28 cellular contexts compared by ENCODE assay signal in the genomic region with DNA sequence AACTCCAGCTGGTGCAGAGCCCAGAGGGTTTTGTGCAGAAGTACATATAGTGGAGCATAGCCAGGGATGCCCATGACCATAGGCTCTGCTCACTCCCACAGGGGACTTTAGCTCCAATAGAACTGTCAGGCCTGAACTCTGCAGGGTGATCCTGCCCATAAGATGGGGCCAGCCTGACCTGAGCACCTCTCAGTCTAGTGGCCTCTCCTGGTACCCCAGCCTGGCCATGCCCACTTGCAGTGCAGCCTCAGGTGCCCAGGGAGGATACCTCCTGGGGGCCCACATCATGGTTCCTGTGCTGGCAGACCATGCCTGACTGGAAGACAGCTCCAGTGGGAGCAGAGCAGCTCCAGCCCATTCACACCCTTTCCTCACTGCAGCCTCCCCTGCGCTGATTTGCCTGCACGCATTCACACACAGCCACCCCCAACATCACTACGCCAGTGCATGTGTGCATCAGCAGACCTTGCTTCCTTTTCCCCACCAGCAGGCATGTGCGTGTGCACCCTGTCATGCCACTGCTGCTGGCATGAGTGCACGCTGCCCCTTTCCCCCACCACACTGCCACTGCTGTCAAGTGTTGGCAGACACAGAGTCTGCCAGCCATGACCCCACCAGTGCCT. TPM values are rescaled to one million over a fixed set of nuclear protein-coding genes. Genes with fewer than 3 reads are reported as not detected.
DNase-seq lines count a peak whose midpoint lies in the region; ATAC-seq, FAIRE-seq and TF ChIP-seq lines count a peak whose summit lies in the region.
"Had no signal": no experiment of that assay in that cellular context is flagged by ENCODE, and none has a peak within 500 bp of the region (broad histone marks: within the 10 kb centered on the region; RNA-seq: fewer than 3 reads in every experiment).

No MANE protein-coding gene starts in this region.

- H3K4me3 ChIP-seq in SK-N-SH (ENCODE audit: low read depth in 2 of 2, low read length in 1 of 2) (no peak overlapping the region), H1 (ENCODE audit: extremely low read depth in 1 of 4, insufficient read depth in 2 of 4, low read depth in 3 of 4, low read length in 4 of 4) (no peak overlapping the region), neural progenitor cell (no peak overlapping the region), upper lobe of left lung (no peak overlapping the region), Peyer's patch (no peak overlapping the region)
- H3K4me3 ChIP-seq: SJCRH30 had no signal

- no peak for FAIRE-seq in H1 (lab: Jason Lieb, UNC)
- FAIRE-seq: G401.6, GM18507 had no signal

- H2AK5ac ChIP-seq in H1 (ENCODE audit: low read depth, low read length) = no peak overlapping the region; the same call in 1 of the 2 replicates

- H3K4me1 ChIP-seq in SK-N-SH (ENCODE audit: control insufficient read depth in 1 of 2, insufficient read depth in 2 of 2, low read depth in 1 of 2, low read length in 1 of 2) (no peaks in the 10 kb centered on the region), H1 (replicated peaks in 1 of 4; ENCODE audit: control insufficient read depth in 3 of 4, insufficient read depth in 4 of 4, low read length in 3 of 4) (0 out of 7 replicates have a peak, but pooled peaks cover 0 to 3% (median 0%) of the 10 kb centered on the region in 4 experiments), neural progenitor cell (no peaks in the 10 kb centered on the region), upper lobe of left lung (no peaks in the 10 kb centered on the region), Peyer's patch (no peaks in the 10 kb centered on the region)
- H3K4me1 ChIP-seq: SJCRH30 had no signal

- H3K9ac ChIP-seq in SK-N-SH (no peak overlapping the region), H1 (replicated peaks in 1 of 4; ENCODE audit: extremely low read depth in 1 of 4, low read depth in 3 of 4, low read length in 3 of 4) (no peak overlapping the region), neural progenitor cell (no peak overlapping the region)

- H3K23ac ChIP-seq in H1 (ENCODE audit: insufficient read length) = no peak overlapping the region

- H3K79me2 ChIP-seq in SK-N-SH (ENCODE audit: insufficient read depth) = no peaks in the 10 kb centered on the region
- no peaks in the 10 kb centered on the region for H3K79me2 ChIP-seq in H1 (ENCODE audit: control insufficient read depth in 1 of 2, insufficient read depth in 2 of 2, low read length in 2 of 2)
- no peaks in the 10 kb centered on the region for H3K79me2 ChIP-seq in neural progenitor cell (ENCODE audit: low read depth)

- H3K36me3 ChIP-seq in SK-N-SH (replicated peaks in 1 of 2; ENCODE audit: control insufficient read depth in 1 of 2, insufficient read depth in 2 of 2, low read length in 1 of 2) = no peaks in the 10 kb centered on the region
- no peaks in the 10 kb centered on the region for H3K36me3 ChIP-seq in H1 (ENCODE audit: control insufficient read depth in 2 of 4, insufficient read depth in 4 of 4, low read length in 3 of 4)
- no peaks in the 10 kb centered on the region for H3K36me3 ChIP-seq in neural progenitor cell
- no peaks in the 10 kb centered on the region for H3K36me3 ChIP-seq in upper lobe of left lung
- H3K36me3 ChIP-seq in Peyer's patch = no peaks in the 10 kb centered on the region
- H3K36me3 ChIP-seq: SJCRH30 had no signal

- H3K27ac ChIP-seq in SK-N-SH (ENCODE audit: low read depth in 2 of 2, low read length in 1 of 2) (no peak overlapping the region), H1 (ENCODE audit: low read depth, low read length) (no peak overlapping the region), neural progenitor cell (no peak overlapping the region), upper lobe of left lung (no peak overlapping the region), Peyer's patch (no peak overlapping the region)
- H3K27ac ChIP-seq: 22Rv1, SJCRH30 had no signal

- no peaks in the 10 kb centered on the region for H3K27me3 ChIP-seq in SK-N-SH (ENCODE audit: insufficient read depth)
- H3K27me3 ChIP-seq in H1 (replicated peaks in 1 of 4; ENCODE audit: control insufficient read depth in 3 of 4, extremely low read depth in 1 of 4, insufficient read depth in 3 of 4, low read length in 3 of 4) = no peaks in the 10 kb centered on the region; a peak in 1 of 7 replicates
- no peaks in the 10 kb centered on the region for H3K27me3 ChIP-seq in neural progenitor cell
- H3K27me3 ChIP-seq in upper lobe of left lung = no peaks in the 10 kb centered on the region
- H3K27me3 ChIP-seq in Peyer's patch = no peaks in the 10 kb centered on the region
- H3K27me3 ChIP-seq: SJCRH30 had no signal

- TF ChIP-seq POLR2A in H1 (IDR thresholded peaks at IDR 0.05; ENCODE audit: control extremely low read depth in 1 of 2, low read depth in 2 of 2, low read length in 2 of 2) (no peak), upper lobe of left lung (IDR thresholded peaks at IDR 0.05) (no peak), Peyer's patch (IDR thresholded peaks at IDR 0.05) (no peak)

- 77% methylated on average over 4 of the region's 5 CpGs for WGBS in SK-N-SH (ENCODE audit: low lambda C conversion rate)
- 88% methylated on average over 5 of the region's 5 CpGs; no CpG with 5 or more reads in 1 of the 2 experiments for WGBS in H1 (ENCODE audit: extremely low coverage in 1 of 2, insufficient coverage in 1 of 2, insufficient read length in 1 of 2, insufficient replicate concordance in 2 of 2, low coverage in 1 of 2, low lambda C conversion rate in 2 of 2, missing lambda C conversion rate in 1 of 2), 2 experiments
- WGBS in upper lobe of left lung, 2 donors = 95% methylated on average over 4 to 5 of the region's 5 CpGs

- no peaks in the 10 kb centered on the region for H3K9me2 ChIP-seq in SK-N-SH

- DNase-seq in SK-N-SH = no peak
- DNase-seq in H1 (ENCODE audit: low read depth in 1 of 2, low spot score in 2 of 2) = no peak
- no peak for DNase-seq in neural progenitor cell (ENCODE audit: low spot score)
- peak in 1 of 2 donors; percentile 17 for DNase-seq in upper lobe of left lung
- DNase-seq in NCI-H1417 (lab: John Stamatoyannopoulos, UW) = no peak
- DNase-seq in Peyer's patch = no peak
- no peak for DNase-seq in activated naive CD4-positive, alpha-beta T cell treated with Interleukin-2 at 50 U/mL for 16 hours
- DNase-seq: ACHN; C1 segment of cervical spinal cord; Calu3; CD8-positive, alpha-beta memory T cell; DMS153; GOT3; HFFc6; KG1; NCI-H1105; NCI-H1694; NCI-H2081; NCI-H2171; NCI-H345; NCI-H524; NCI-H82; SJCRH30 had no signal

- TF ChIP-seq EP300 in SK-N-SH (IDR thresholded peaks at IDR 0.05; ENCODE audit: borderline replicate concordance in 1 of 2, low read depth in 1 of 2, low read length in 1 of 2) (no peak), H1 (IDR thresholded peaks at IDR 0.05; ENCODE audit: borderline replicate concordance in 1 of 2, low read depth in 2 of 2, low read length in 2 of 2) (no peak), upper lobe of left lung (IDR thresholded peaks at IDR 0.05) (no peak)

- H2AFZ ChIP-seq in SK-N-SH (ENCODE audit: low read depth) (no peak overlapping the region), H1 (ENCODE audit: low read length) (no peak overlapping the region), neural progenitor cell (replicated peaks) (no peak overlapping the region)

- H3K27me3 Mint-ChIP-seq in neural progenitor cell (ENCODE audit: insufficient read depth, low read depth) = peaks cover 2% of the 10 kb centered on the region

- TF ChIP-seq RAD21 in SK-N-SH (IDR thresholded peaks at IDR 0.05; ENCODE audit: low read length) (no peak), H1 (IDR thresholded peaks at IDR 0.05 in 1 of 2, conservative IDR thresholded peaks at IDR 0.05 in 1 of 2; ENCODE audit: low read depth in 2 of 2, low read length in 2 of 2) (no peak)

- no peaks in the 10 kb centered on the region for H3K23me2 ChIP-seq in H1 (ENCODE audit: low read depth, low read length)

- no peak overlapping the region for H3K56ac ChIP-seq in H1 (replicated peaks; ENCODE audit: insufficient read length, low read depth, low read length)

- CTCF ChIA-PET in SK-N-SH (lab: Yijun Ruan, JAX) (interaction anchor here (1.4 kb wide), 1 partner anchor 9 kb away, joined by 3 read pairs; no protein-coding TSS in a partner anchor), H1 (lab: Charles Lee; ENCODE audit: partially characterized antibody) (interaction anchor here (0.6 to 1.8 kb wide), 8 partner anchors 9 to 529 kb away, joined by 3 to 6 read pairs (median 3); no protein-coding TSS in a partner anchor)

- H2BK5ac ChIP-seq in H1 (ENCODE audit: low read depth, low read length) = no peak overlapping the region

- no peak overlapping the region for H2BK15ac ChIP-seq in H1 (ENCODE audit: low read length)

- no peak overlapping the region for H3K18ac ChIP-seq in H1 (ENCODE audit: extremely low read depth, low read length)

- no peaks in the 10 kb centered on the region for H3K9me3 ChIP-seq in SK-N-SH
- peaks cover 3 to 5% of the 10 kb centered on the region in 2 experiments; a peak in 1 of 4 replicates for H3K9me3 ChIP-seq in H1 (ENCODE audit: insufficient read depth in 2 of 2, low read depth in 1 of 2, low read length in 1 of 2)
- H3K9me3 ChIP-seq in neural progenitor cell (ENCODE audit: low read depth) = no peaks in the 10 kb centered on the region
- H3K9me3 ChIP-seq in upper lobe of left lung = peaks cover 0 to 5% (median 0%) of the 10 kb centered on the region in 4 donors
- H3K9me3 ChIP-seq in Peyer's patch = no peaks in the 10 kb centered on the region
- H3K9me3 ChIP-seq: SJCRH30 had no signal

- H2BK120ac ChIP-seq in H1 (replicated peaks; ENCODE audit: low read depth, low read length) = no peak overlapping the region

- no peak overlapping the region for H4K91ac ChIP-seq in H1 (replicated peaks; ENCODE audit: insufficient read length, low read length)

- peak overlapping the region; percentile 5 for H4K8ac ChIP-seq in H1 (ENCODE audit: extremely low read depth, insufficient read depth, low read length)

- TF ChIP-seq CTCF in SK-N-SH (IDR thresholded peaks at IDR 0.05) (no peak), H1 (IDR thresholded peaks at IDR 0.05; ENCODE audit: control extremely low read depth in 1 of 3, insufficient read depth in 1 of 3, low read depth in 1 of 3, low read length in 3 of 3) (no peak), neural progenitor cell (IDR thresholded peaks at IDR 0.05) (no peak), upper lobe of left lung (IDR thresholded peaks at IDR 0.05) (no peak), Peyer's patch (IDR thresholded peaks at IDR 0.05) (no peak)

- H2BK20ac ChIP-seq in H1 (ENCODE audit: low read length) = no peak overlapping the region

- H3K79me1 ChIP-seq in H1 (ENCODE audit: low read depth, low read length) = no peaks in the 10 kb centered on the region

- peak overlapping the region; percentile 2; the same call in 1 of the 2 replicates for H2BK12ac ChIP-seq in H1 (ENCODE audit: low read depth, low read length)

- no peak overlapping the region for H4K5ac ChIP-seq in H1 (ENCODE audit: insufficient read length, low read depth, low read length)

- peaks cover 10% of the 10 kb centered on the region for H3K9me3 Mint-ChIP-seq in neural progenitor cell

- no peak overlapping the region for H3K4me3 Mint-ChIP-seq in neural progenitor cell
- H3K4me3 Mint-ChIP-seq: CD8-positive, alpha-beta memory T cell; HFFc6 had no signal

- H3K14ac ChIP-seq in H1 (ENCODE audit: insufficient read length) = no peak overlapping the region

- H3K36me3 Mint-ChIP-seq in neural progenitor cell = peaks cover 6% of the 10 kb centered on the region
- H3K36me3 Mint-ChIP-seq: CD8-positive, alpha-beta memory T cell had no signal

- H3F3A ChIP-seq in SK-N-SH (replicated peaks; ENCODE audit: insufficient read depth) = peaks cover 3% of the 10 kb centered on the region
- no peaks in the 10 kb centered on the region for H3F3A ChIP-seq in neural progenitor cell (ENCODE audit: low read depth)

- H3K4me1 Mint-ChIP-seq in neural progenitor cell = no peaks in the 10 kb centered on the region
- H3K4me1 Mint-ChIP-seq: CD8-positive, alpha-beta memory T cell had no signal

- no peak overlapping the region for H3K4me2 ChIP-seq in SK-N-SH
- H3K4me2 ChIP-seq in H1 (ENCODE audit: insufficient read depth in 1 of 2, low read depth in 2 of 2, low read length in 2 of 2) = no peak overlapping the region
- H3K4me2 ChIP-seq in neural progenitor cell = no peak overlapping the region

- ATAC-seq in SK-N-SH treated with all-trans-retinoic acid at 6 μM for 48 hours (peak; percentile 49), upper lobe of left lung (ENCODE audit: low FRiP score in 2 of 2) (peak; percentile 14 to 68)
- ATAC-seq: Panc1 had no signal

- H4K20me1 ChIP-seq in SK-N-SH (ENCODE audit: insufficient read depth) = no peaks in the 10 kb centered on the region
- no peaks in the 10 kb centered on the region for H4K20me1 ChIP-seq in H1 (replicated peaks in 1 of 2; ENCODE audit: control insufficient read depth in 1 of 2, insufficient read depth in 2 of 2, low read length in 2 of 2)
- H4K20me1 ChIP-seq in neural progenitor cell (ENCODE audit: low read depth) = no peaks in the 10 kb centered on the region

- no peak overlapping the region for H3K4ac ChIP-seq in H1 (replicated peaks; ENCODE audit: insufficient read length, low read depth, low read length)

- POLR2A ChIA-PET in SK-N-SH (lab: Yijun Ruan, JAX) (no interaction called here), H1 (lab: Charles Lee; ENCODE audit: partially characterized antibody) (interaction anchor here (1.1 kb wide), 1 partner anchor 388 kb away, joined by 3 read pairs; no protein-coding TSS in a partner anchor)

- peak overlapping the region; percentile 27 for H3K27ac Mint-ChIP-seq in neural progenitor cell
- H3K27ac Mint-ChIP-seq: HFFc6 had no signal

RNA-seq across cellular contexts. Expression of gene MMAA, which starts 53.0 kb away (rescaled TPM):
- polyA plus RNA-seq in SK-N-SH (2012; rRNA removed) (2.2 and 3.2 TPM in 2 replicates), H1 (2011; rRNA removed) (0.77 and 0.98 TPM in 2 replicates)
- polyA plus RNA-seq in SK-N-SH (2012; cell fraction: cytosol; rRNA removed) = 3.0 and 4.6 TPM in 2 replicates
- polyA plus RNA-seq in SK-N-SH (2012; cell fraction: nucleus; rRNA removed) = 1.7 and 3.0 TPM in 2 replicates
- 3.6 and 4.9 TPM in 2 replicates for total RNA-seq in H1 (2021; fragmentation: NEBNext Ultra II Directional; extraction: Animal tissue kit (Norgen Biotek cat#: 25700))
- polyA plus RNA-seq in H1 (2011; cell fraction: cytosol; rRNA removed) = 1.5 TPM
- 0.58 TPM for polyA plus RNA-seq in H1 (2011; cell fraction: nucleus; rRNA removed)
- 2.3 to 3.1 TPM (median 2.4 TPM) in 4 replicates for polyA plus RNA-seq in H1 (2012, experiment 1 of 2)
- 0.25 TPM for polyA plus RNA-seq in H1 (2012, experiment 2 of 2)
- 3.4 TPM for polyA plus RNA-seq in H1 (2013, experiment 1 of 2)
- 3.5 TPM for polyA plus RNA-seq in H1 (2013, experiment 2 of 2)
- 1.6 and 2.3 TPM in 2 replicates for polyA minus RNA-seq in H1 (2011; rRNA and poly(A)+ RNA removed)
- polyA minus RNA-seq in H1 (2011; cell fraction: cytosol; rRNA and poly(A)+ RNA removed) = 2.1 TPM
- 2.1 TPM for polyA minus RNA-seq in H1 (2011; cell fraction: nucleus; rRNA and poly(A)+ RNA removed)
- total RNA-seq in neural progenitor cell (ENCODE audit: low replicate concordance) (2.0 and 2.3 TPM in 2 replicates), upper lobe of left lung (10 to 100 TPM in 3 of 6 donors, 1 to 10 TPM in 3; 2.1 to 11.7 (median 7.6) TPM), Peyer's patch (10 to 100 TPM in 1 of 4 donors, 1 to 10 TPM in 3; 8.3 to 11.6 (median 9.0) TPM)
